ENCODE assay signal across 8 cellular contexts in the genomic region with DNA sequence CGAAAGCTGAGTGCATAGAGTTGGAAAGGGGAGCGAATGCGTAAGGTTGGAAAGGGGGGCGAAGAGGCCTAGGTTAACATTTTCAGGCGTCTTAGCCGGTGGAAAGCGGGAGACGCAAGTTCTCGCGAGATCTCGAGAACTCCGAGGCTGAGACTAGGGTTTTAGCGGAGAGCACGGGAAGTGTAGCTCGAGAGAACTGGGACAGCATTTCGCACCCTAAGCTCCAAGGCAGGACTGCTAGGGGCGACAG. TPM values are rescaled to one million over a fixed set of nuclear protein-coding genes. Genes with fewer than 3 reads are reported as not detected.
A peak's percentile ranks its signal among the peaks of the same experiment; 100 is the strongest.
DNase-seq lines count a peak whose midpoint lies in the region; ATAC-seq and TF ChIP-seq lines count a peak whose summit lies in the region.

No MANE protein-coding gene starts in this region.

- DNase-seq in Caki2 (ENCODE audit: low read depth): peak; percentile 88
- peak; percentile 92 for DNase-seq in NCI-H69 (lab: John Stamatoyannopoulos, UW)
- DNase-seq in glomerular visceral epithelial cell (ENCODE audit: extremely low spot score): peak; percentile 79
- no peak for DNase-seq in HK-2 (ENCODE audit: unreplicated experiment)

- peak overlapping the region; percentile 71 for H2AFZ ChIP-seq in parathyroid adenoma

- peaks cover 3% of the 10 kb centered on the region for H3K36me3 ChIP-seq in parathyroid adenoma (ENCODE audit: control insufficient read depth, insufficient read depth, low read length)

- in situ Hi-C loops in Caki2 (cut with HindIII; ENCODE audit: low pct_unique_long_range_greater_than_20kb, low sequenced_read_pairs): no loop called here

- H3K9ac ChIP-seq in parathyroid adenoma: peak overlapping the region; percentile 100

- peak overlapping the region; percentile 100 for H3K4me3 ChIP-seq in parathyroid adenoma (ENCODE audit: low read depth, low read length)

- H3K4me1 Mint-ChIP-seq in activated naive CD8-positive, alpha-beta T cell (ENCODE audit: low read depth): peaks cover 29% of the 10 kb centered on the region

- no peaks in the 10 kb centered on the region for H3K9me3 ChIP-seq in parathyroid adenoma (ENCODE audit: control insufficient read depth, low read length)

- no peaks in the 10 kb centered on the region for H3K27me3 Mint-ChIP-seq in activated naive CD8-positive, alpha-beta T cell

- peaks cover 4% of the 10 kb centered on the region for H3K36me3 Mint-ChIP-seq in activated naive CD8-positive, alpha-beta T cell

- ATAC-seq in GM19397 (IDR thresholded peaks at IDR 0.05; ENCODE audit: unreplicated experiment) (peak; percentile 18), HG03457 (IDR thresholded peaks at IDR 0.05; ENCODE audit: unreplicated experiment) (peak; percentile 26)

- H3K4me1 ChIP-seq in parathyroid adenoma: no peaks in the 10 kb centered on the region

- H3K27me3 ChIP-seq in parathyroid adenoma (ENCODE audit: control insufficient read depth, insufficient read depth, low read length): no peaks in the 10 kb centered on the region

- peak overlapping the region; percentile 100 for H3K27ac Mint-ChIP-seq in activated naive CD8-positive, alpha-beta T cell

- H3K9me3 Mint-ChIP-seq in activated naive CD8-positive, alpha-beta T cell (ENCODE audit: low read depth): no peaks in the 10 kb centered on the region

- peak overlapping the region; percentile 82 for H3K4me2 ChIP-seq in parathyroid adenoma (ENCODE audit: low read length)

- peak overlapping the region; percentile 97 for H3K4me3 Mint-ChIP-seq in activated naive CD8-positive, alpha-beta T cell

- peaks cover 24% of the 10 kb centered on the region for H3K79me2 ChIP-seq in parathyroid adenoma

- peak overlapping the region; percentile 100 for H3K27ac ChIP-seq in parathyroid adenoma

- no peak for TF ChIP-seq CTCF in parathyroid adenoma (IDR thresholded peaks at IDR 0.05)

RNA-seq across cellular contexts. Expression of a gene that starts 0.3 kb away (rescaled TPM):
- total RNA-seq in Caki2 (2014; rRNA removed; shearing (Covaris generic); ENCODE audit: low replicate concordance): 80.8 and 120 TPM in 2 replicates
